25 cellular contexts compared by ENCODE assay signal in the genomic region with DNA sequence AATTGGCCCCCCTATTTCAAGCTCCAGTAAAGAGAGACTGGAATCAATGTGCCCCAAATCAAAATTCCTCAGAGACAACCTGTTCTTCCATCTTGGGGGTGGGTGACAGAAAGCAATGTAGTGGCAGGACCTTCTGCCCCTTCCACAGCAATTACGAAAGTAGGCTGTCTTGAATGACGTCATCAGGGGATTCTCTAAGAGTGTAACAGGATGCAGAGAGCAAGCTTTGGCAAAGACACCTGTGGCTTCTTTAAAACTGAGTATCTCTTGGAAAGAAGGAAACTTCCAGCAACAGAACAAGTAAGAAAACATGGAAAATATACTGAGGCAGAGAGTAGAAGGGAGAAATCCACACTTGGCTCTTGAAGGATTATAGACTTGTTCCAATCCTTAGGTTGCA.
"Had no signal": no experiment of that assay in that cellular context is flagged by ENCODE, and none has a peak within 500 bp of the region (broad histone marks: within the 10 kb centered on the region; RNA-seq: fewer than 3 reads in every experiment).

No MANE protein-coding gene starts in this region.

- H3K36me3 ChIP-seq: gastrocnemius medialis, neutrophil, prostate gland, right atrium auricular region, sigmoid colon, stomach, thyroid gland, vagina had no signal

- H3K4me1 ChIP-seq: gastrocnemius medialis, prostate gland, right atrium auricular region, sigmoid colon, stomach, thyroid gland, vagina had no signal

- H3K4me3 ChIP-seq: gastrocnemius medialis, lung, mucosa of descending colon, prostate gland, right atrium auricular region, sigmoid colon, stomach, thyroid gland, vagina had no signal

- DNase-seq: effector CD8-positive, alpha-beta T cell; endodermal cell; foreskin fibroblast; gastrocnemius medialis; head of caudate nucleus; kidney; mucosa of descending colon; naive B cell; sigmoid colon; stimulated activated CD4-positive, alpha-beta T cell treated with anti-CD3 and anti-CD28 coated beads, Interleukin-2, amount 100 ng/mL, for 24 hours; stimulated activated CD4-positive, alpha-beta T cell treated with anti-CD3 and anti-CD28 coated beads, Interleukin-4, amount 100 ng/mL, for 24 hours; stimulated activated naive CD4-positive, alpha-beta T cell treated with Interleukin-2 at 50 U/mL for 16 hours; stomach; thyroid gland; trophoblast cell had no signal

- H3K9me3 ChIP-seq: gastrocnemius medialis, mucosa of descending colon, neutrophil, prostate gland, right atrium auricular region, sigmoid colon, stomach, thyroid gland, vagina had no signal

- FAIRE-seq: kidney had no signal

- ATAC-seq: esophagus mucosa; gastrocnemius medialis; left lobe of liver; mucosa of descending colon; natural killer cell treated with Interleukin-12 subunit alpha and Interleukin-12 subunit beta and Interleukin-15 and Interleukin-18, amount 100 ng/mL, for 72 hours; stimulated activated effector memory CD8-positive, alpha-beta T cell treated with anti-CD3 and anti-CD28 coated beads, Interleukin-12 subunit alpha, Interleukin-12 subunit beta, amount 100 ng/mL, for 72 hours had no signal

- H3K27me3 ChIP-seq: gastrocnemius medialis, neutrophil, right atrium auricular region, sigmoid colon, stomach, thyroid gland, vagina had no signal

- H3K27ac ChIP-seq: epithelial cell of prostate, gastrocnemius medialis, neutrophil, prostate gland, right atrium auricular region, sigmoid colon, stomach, thyroid gland, vagina had no signal
